In the genomic region with DNA sequence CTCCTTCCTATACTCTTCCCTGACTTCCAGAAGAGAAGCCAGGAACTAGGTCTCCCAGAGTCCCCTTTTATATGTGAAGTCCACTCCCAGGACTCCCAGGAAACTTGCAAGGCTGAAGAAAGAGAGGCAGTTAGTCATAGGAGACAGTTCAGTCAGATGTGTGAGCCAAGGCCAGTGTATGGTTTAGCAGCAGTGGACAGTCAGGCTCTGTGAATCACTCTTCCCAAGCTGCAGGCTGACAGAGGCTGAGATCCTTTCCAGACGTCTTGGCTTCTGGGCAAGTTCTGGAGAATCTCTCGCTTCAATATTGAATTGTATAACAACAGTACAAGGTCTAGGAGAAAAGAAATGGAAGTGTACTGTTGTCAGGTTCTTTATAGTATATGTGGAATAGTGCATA, we compare ENCODE assay signal across 12 cellular contexts. TPM values are rescaled to one million over a fixed set of nuclear protein-coding genes. Genes with fewer than 3 reads are reported as not detected.
DNase-seq lines count a peak whose midpoint lies in the region; ATAC-seq lines count a peak whose summit lies in the region.
"Had no signal": no experiment of that assay in that cellular context is flagged by ENCODE, and none has a peak within 500 bp of the region (broad histone marks: within the 10 kb centered on the region; RNA-seq: fewer than 3 reads in every experiment).

No MANE protein-coding gene starts in this region.

- H3K4me1 ChIP-seq in naive thymus-derived CD4-positive, alpha-beta T cell (ENCODE audit: control insufficient read depth in 2 of 2, insufficient read depth in 2 of 2, low read length in 2 of 2): no peaks in the 10 kb centered on the region
- H3K4me1 ChIP-seq: SJSA1 had no signal

- no peak for ATAC-seq in T-helper 17 cell
- no peak for ATAC-seq in naive thymus-derived CD4-positive, alpha-beta T cell

- H3K4me1 Mint-ChIP-seq in T-helper 17 cell: peaks cover 28% of the 10 kb centered on the region
- peaks cover 0 to 16% (median 6%) of the 10 kb centered on the region in 7 donors for H3K4me1 Mint-ChIP-seq in naive thymus-derived CD4-positive, alpha-beta T cell

- no peak overlapping the region for H3K4me3 Mint-ChIP-seq in T-helper 17 cell
- no peak overlapping the region for H3K4me3 Mint-ChIP-seq in naive thymus-derived CD4-positive, alpha-beta T cell

- intact Hi-C loops in naive thymus-derived CD4-positive, alpha-beta T cell (cut with micrococcal nuclease): no loop called here

- in situ Hi-C loops in KBM-7 (cut with MboI; ENCODE audit: low pct_unique_long_range_greater_than_20kb, low sequenced_read_pairs): no loop called here

- no peaks in the 10 kb centered on the region for H3K27me3 ChIP-seq in naive thymus-derived CD4-positive, alpha-beta T cell (ENCODE audit: control insufficient read depth in 2 of 2, insufficient read depth in 2 of 2, low read length in 2 of 2)
- H3K27me3 ChIP-seq: SJSA1, vagina had no signal

- peaks cover 16% of the 10 kb centered on the region for H3K36me3 Mint-ChIP-seq in T-helper 17 cell (ENCODE audit: low read depth)
- peaks cover 7 to 41% (median 12%) of the 10 kb centered on the region in 5 donors for H3K36me3 Mint-ChIP-seq in naive thymus-derived CD4-positive, alpha-beta T cell

- no peak overlapping the region for H3K27ac ChIP-seq in naive thymus-derived CD4-positive, alpha-beta T cell (ENCODE audit: low read depth, low read length)
- H3K27ac ChIP-seq: SJSA1, vagina had no signal

- H3K9me3 Mint-ChIP-seq in naive thymus-derived CD4-positive, alpha-beta T cell: no peaks in the 10 kb centered on the region

- POLR2A ChIA-PET in naive thymus-derived CD4-positive, alpha-beta T cell (lab: Charles Lee): no interaction called here

- DNase-seq in ELR (ENCODE audit: low read depth): peak; percentile 93
- no peak for DNase-seq in T-helper 17 cell
- DNase-seq in foreskin melanocyte: peak; percentile 69
- peak; percentile 3 for DNase-seq in pons (ENCODE audit: low spot score)
- DNase-seq in NCI-H2196 treated with DMSO at 0.1 percent for 48 hours (lab: John Stamatoyannopoulos, UW; ENCODE audit: unreplicated experiment): no peak
- no peak for DNase-seq in KBM-7
- no peak for DNase-seq in naive thymus-derived CD4-positive, alpha-beta T cell
- no peak for DNase-seq in activated gamma-delta T cell (lab: John Stamatoyannopoulos, UW)
- DNase-seq: DND-41, NCI-H1436 had no signal

- CTCF ChIA-PET in naive thymus-derived CD4-positive, alpha-beta T cell (lab: Charles Lee): interaction anchor here (0.6 kb wide), 1 partner anchor 632 kb away, joined by 3 read pairs; no protein-coding TSS in a partner anchor

- H3K36me3 ChIP-seq in naive thymus-derived CD4-positive, alpha-beta T cell (ENCODE audit: control insufficient read depth in 2 of 3, insufficient read depth in 3 of 3, low read length in 3 of 3): peaks cover 0 to 14% (median 8%) of the 10 kb centered on the region in 3 experiments
- H3K36me3 ChIP-seq: SJSA1 had no signal

- H3K27me3 Mint-ChIP-seq in T-helper 17 cell: no peaks in the 10 kb centered on the region
- H3K27me3 Mint-ChIP-seq in naive thymus-derived CD4-positive, alpha-beta T cell: no peaks in the 10 kb centered on the region

- no peaks in the 10 kb centered on the region for H3K9me3 ChIP-seq in T-helper 17 cell (ENCODE audit: control insufficient read depth, low read length, poor library complexity, severe bottlenecking)
- H3K9me3 ChIP-seq in naive thymus-derived CD4-positive, alpha-beta T cell (ENCODE audit: control insufficient read depth in 2 of 3, low read length in 3 of 3): no peaks in the 10 kb centered on the region
- H3K9me3 ChIP-seq: SJSA1, vagina had no signal

- H3K4me3 ChIP-seq in naive thymus-derived CD4-positive, alpha-beta T cell (ENCODE audit: low read length): no peak overlapping the region
- H3K4me3 ChIP-seq: SJSA1, vagina had no signal

- H3K27ac Mint-ChIP-seq in T-helper 17 cell: peak overlapping the region; percentile 68
- H3K27ac Mint-ChIP-seq in naive thymus-derived CD4-positive, alpha-beta T cell: no peak overlapping the region

RNA-seq across cellular contexts. Expression of a gene that starts 26.9 kb away (rescaled TPM):
- total RNA-seq in T-helper 17 cell: 10 to 100 TPM; 26.2 to 29.7 TPM
- total RNA-seq in naive thymus-derived CD4-positive, alpha-beta T cell: 10 to 100 TPM; 11.2 to 41.2 (median 16.1) TPM
- polyA plus RNA-seq in naive thymus-derived CD4-positive, alpha-beta T cell: 10 to 100 TPM; 28.2 to 38.7 TPM

RNA-seq across cellular contexts. Expression of a gene that starts 56.1 kb away (rescaled TPM):
- 10 to 100 TPM; 51.1 to 55.0 TPM for total RNA-seq in T-helper 17 cell
- 10 to 100 TPM; 51.3 to 73.3 (median 64.6) TPM for total RNA-seq in naive thymus-derived CD4-positive, alpha-beta T cell
- 10 to 100 TPM; 67.1 to 86.6 TPM for polyA plus RNA-seq in naive thymus-derived CD4-positive, alpha-beta T cell

Comparison
In these comparisons a context has a peak if more than half of its experiments do, and no peak if none do; other contexts are left out.
1. DNase-seq: peak in ELR (single experiment), foreskin melanocyte (single experiment) and pons (single experiment); none in T-helper 17 cell (0 of 3), NCI-H2196 treated with DMSO at 0.1 percent for 48 hours (single experiment), KBM-7 (single experiment), naive thymus-derived CD4-positive, alpha-beta T cell (0 of 9) and activated gamma-delta T cell (single experiment).